ENCODE assay signal across 1 cellular context in the genomic region with DNA sequence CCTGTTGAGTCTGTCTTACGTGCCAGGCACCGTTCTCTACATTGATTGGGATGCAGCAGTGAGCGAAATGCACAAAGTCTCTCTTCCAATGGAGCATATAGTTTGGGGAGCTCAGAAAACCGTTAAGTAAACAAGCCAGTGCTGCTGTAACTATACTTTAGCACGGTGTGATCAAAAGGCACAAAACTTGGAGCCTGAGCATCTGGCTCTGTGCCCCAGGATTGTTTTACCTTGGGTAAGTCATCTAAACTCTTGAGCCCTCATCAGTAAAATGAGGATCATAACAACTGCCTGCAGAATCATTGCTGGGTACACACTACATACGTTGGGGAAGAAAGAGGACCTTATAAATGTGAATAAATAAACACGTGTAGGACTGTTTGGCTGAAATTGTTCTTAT.
TF ChIP-seq lines count a peak whose summit lies in the region.

No MANE protein-coding gene starts in this region.

TF ChIP-seq in IMR-90, 13 proteins besides CTCF, POLR2A, EP300 and RAD21:
- TF ChIP-seq MXI1 (IDR thresholded peaks at IDR 0.05; ENCODE audit: borderline replicate concordance, low read depth, low read length): no peak
- TF ChIP-seq MAZ (IDR thresholded peaks at IDR 0.05; ENCODE audit: borderline replicate concordance, low read depth, low read length): no peak
- TF ChIP-seq, protein P1, sequence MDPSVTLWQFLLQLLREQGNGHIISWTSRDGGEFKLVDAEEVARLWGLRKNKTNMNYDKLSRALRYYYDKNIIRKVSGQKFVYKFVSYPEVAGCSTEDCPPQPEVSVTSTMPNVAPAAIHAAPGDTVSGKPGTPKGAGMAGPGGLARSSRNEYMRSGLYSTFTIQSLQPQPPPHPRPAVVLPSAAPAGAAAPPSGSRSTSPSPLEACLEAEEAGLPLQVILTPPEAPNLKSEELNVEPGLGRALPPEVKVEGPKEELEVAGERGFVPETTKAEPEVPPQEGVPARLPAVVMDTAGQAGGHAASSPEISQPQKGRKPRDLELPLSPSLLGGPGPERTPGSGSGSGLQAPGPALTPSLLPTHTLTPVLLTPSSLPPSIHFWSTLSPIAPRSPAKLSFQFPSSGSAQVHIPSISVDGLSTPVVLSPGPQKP (IDR thresholded peaks at IDR 0.05; ENCODE audit: borderline replicate concordance, low read depth, low read length): no peak
- TF ChIP-seq CEBPB (IDR thresholded peaks at IDR 0.05; ENCODE audit: low read depth, low read length): no peak
- TF ChIP-seq MAFK (IDR thresholded peaks at IDR 0.05; ENCODE audit: low read depth, low read length): no peak
- no peak for TF ChIP-seq RFX5 (IDR thresholded peaks at IDR 0.05; ENCODE audit: low read depth, low read length)
- no peak for TF ChIP-seq BHLHE40 (IDR thresholded peaks at IDR 0.05; ENCODE audit: low read depth, low read length)
- TF ChIP-seq, protein P2, sequence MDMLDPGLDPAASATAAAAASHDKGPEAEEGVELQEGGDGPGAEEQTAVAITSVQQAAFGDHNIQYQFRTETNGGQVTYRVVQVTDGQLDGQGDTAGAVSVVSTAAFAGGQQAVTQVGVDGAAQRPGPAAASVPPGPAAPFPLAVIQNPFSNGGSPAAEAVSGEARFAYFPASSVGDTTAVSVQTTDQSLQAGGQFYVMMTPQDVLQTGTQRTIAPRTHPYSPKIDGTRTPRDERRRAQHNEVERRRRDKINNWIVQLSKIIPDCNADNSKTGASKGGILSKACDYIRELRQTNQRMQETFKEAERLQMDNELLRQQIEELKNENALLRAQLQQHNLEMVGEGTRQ (IDR thresholded peaks at IDR 0.05; ENCODE audit: low read depth, low read length): no peak
- TF ChIP-seq NFE2L2 (IDR thresholded peaks at IDR 0.05; ENCODE audit: low read depth, low read length): no peak
- TF ChIP-seq CHD1 (IDR thresholded peaks at IDR 0.05; ENCODE audit: low read depth, low read length): no peak
